In genomic region chr17:74738051-74738996, GRCh38 we compare ENCODE assay signal across 1 cellular context.
TF ChIP-seq lines count a peak whose summit lies in the region.

No MANE protein-coding gene starts in this region.

TF ChIP-seq in HepG2, 621 proteins besides CTCF, POLR2A, EP300 and RAD21 (continued from another document and continues in another):
- TF ChIP-seq PAXIP1 (CRISPR knock-in tag; conservative IDR thresholded peaks at IDR 0.05) (peak; percentile 84), ZBTB40 (IDR thresholded peaks at IDR 0.05) (no peak), ZBTB40 (CRISPR knock-in tag; IDR thresholded peaks at IDR 0.05) (0 out of 2 replicates have a peak, but pooled peaks have one; percentile 9), YEATS2 (CRISPR knock-in tag; IDR thresholded peaks at IDR 0.05; ENCODE audit: borderline replicate concordance) (0 out of 2 replicates have a peak, but pooled peaks have one; percentile 71), ZNF225 (CRISPR knock-in tag; IDR thresholded peaks at IDR 0.05) (0 out of 2 replicates have a peak, but pooled peaks have one; percentile 17), DZIP1 (CRISPR knock-in tag; IDR thresholded peaks at IDR 0.05) (0 out of 2 replicates have a peak, but pooled peaks have one; percentile 9), XRCC5 (optimal IDR thresholded peaks at IDR 0.05; ENCODE audit: low read length) (peak; percentile 80), ZNF609 (CRISPR knock-in tag; IDR thresholded peaks at IDR 0.05; ENCODE audit: borderline replicate concordance) (peak; percentile 83; the same call in 1 of the 2 replicates), ATF5 (CRISPR knock-in tag; IDR thresholded peaks at IDR 0.05; ENCODE audit: low read depth) (no peak), MTA1 (CRISPR knock-in tag; IDR thresholded peaks at IDR 0.05; ENCODE audit: borderline replicate concordance) (peak; percentile 90; the same call in 1 of the 2 replicates), ARID5B (CRISPR knock-in tag; IDR thresholded peaks at IDR 0.05) (peak; percentile 89), ZNF292 (CRISPR knock-in tag; IDR thresholded peaks at IDR 0.05; ENCODE audit: borderline replicate concordance, low read depth) (peak; percentile 29; the same call in 1 of the 2 replicates), AKAP8 (CRISPR knock-in tag; IDR thresholded peaks at IDR 0.05) (0 out of 2 replicates have a peak, but pooled peaks have one; percentile 37), ZNF224 (CRISPR knock-in tag; IDR thresholded peaks at IDR 0.05) (no peak), UBTF (CRISPR knock-in tag; IDR thresholded peaks at IDR 0.05) (no peak; the same call in none of the 2 replicates)
